Comparison of ENCODE assay signal across 26 cellular contexts in genomic region chr2:117859532-117859911, GRCh38. TPM values are rescaled to one million over a fixed set of nuclear protein-coding genes. Genes with fewer than 3 reads are reported as not detected.
DNase-seq lines count a peak whose midpoint lies in the region; ATAC-seq, FAIRE-seq and TF ChIP-seq lines count a peak whose summit lies in the region.
"Had no signal": no experiment of that assay in that cellular context is flagged by ENCODE, and none has a peak within 500 bp of the region (broad histone marks: within the 10 kb centered on the region; RNA-seq: fewer than 3 reads in every experiment).

No MANE protein-coding gene starts in this region.

- H3K36me3 ChIP-seq in endothelial cell of umbilical vein (ENCODE audit: control insufficient read depth in 2 of 2, extremely low read depth in 1 of 2, insufficient read depth in 2 of 2, low read length in 2 of 2) (no peaks in the 10 kb centered on the region), parathyroid adenoma (ENCODE audit: control insufficient read depth, insufficient read depth, low read length) (no peaks in the 10 kb centered on the region)
- H3K36me3 ChIP-seq: HAP-1 had no signal

- peak; percentile 11 for DNase-seq in activated gamma-delta T cell (lab: John Stamatoyannopoulos, UW)
- no peak for DNase-seq in activated gamma-delta T cell treated with Interleukin-2 at 50 U/mL for 16 hours
- DNase-seq in endothelial cell of umbilical vein (ENCODE audit: low read depth, low spot score), result no peak
- no peak for DNase-seq in activated CD4-positive, alpha-beta T cell treated with anti-CD3 and anti-CD28 coated beads for 1 hour
- DNase-seq in RWPE1 (ENCODE audit: low spot score), result no peak
- DNase-seq: 8988T; ACHN; Calu3; DMS153; DND-41; HFFc6; KG1; MM.1S; NCI-H1048; NCI-H1417; NCI-H1694; NCI-H2029 treated with DMSO at 0.1 percent for 48 hours; NCI-H446 treated with DMSO at 0.1 percent for 48 hours; NK-92 treated with Interleukin-12 subunit alpha and Interleukin-12 subunit beta, amount 100 ng/mL, for 24 hours; PC-3; SHP77 had no signal

- dilution Hi-C loops in endothelial cell of umbilical vein (cut with MboI; ENCODE audit: extremely low pct_ligation_motif_present, low sequenced_read_pairs), result no loop called here

- CTCF ChIA-PET in endothelial cell of umbilical vein (lab: Charles Lee), result no interaction called here
- CTCF ChIA-PET in RWPE1 (lab: Yijun Ruan, JAX), result no interaction called here

- H3K9me1 ChIP-seq in endothelial cell of umbilical vein (replicated peaks; ENCODE audit: control insufficient read depth, extremely low read depth, insufficient read depth, low read length), result no peaks in the 10 kb centered on the region

- no peaks in the 10 kb centered on the region for H3K79me2 ChIP-seq in endothelial cell of umbilical vein (ENCODE audit: control insufficient read depth, insufficient read depth, low read length)
- no peaks in the 10 kb centered on the region for H3K79me2 ChIP-seq in parathyroid adenoma

- no peak overlapping the region for H3K9ac ChIP-seq in endothelial cell of umbilical vein (replicated peaks; ENCODE audit: extremely low read depth, insufficient read depth, low read length)
- no peak overlapping the region for H3K9ac ChIP-seq in parathyroid adenoma
- H3K9ac ChIP-seq: GM23248 had no signal

- H3K9me3 ChIP-seq in endothelial cell of umbilical vein (replicated peaks; ENCODE audit: control insufficient read depth, insufficient read depth, low read length), result no peaks in the 10 kb centered on the region
- H3K9me3 ChIP-seq in parathyroid adenoma (ENCODE audit: control insufficient read depth, low read length), result no peaks in the 10 kb centered on the region
- H3K9me3 ChIP-seq: HAP-1 had no signal

- H3K27ac ChIP-seq in endothelial cell of umbilical vein (ENCODE audit: insufficient read depth, low read depth, low read length) (no peak overlapping the region), parathyroid adenoma (no peak overlapping the region), RWPE1 (no peak overlapping the region)
- H3K27ac ChIP-seq: GM23248 had no signal

- ATAC-seq in GM21723 (IDR thresholded peaks at IDR 0.05; ENCODE audit: unreplicated experiment) (no peak), GM18858 (IDR thresholded peaks at IDR 0.05; ENCODE audit: unreplicated experiment) (no peak)
- ATAC-seq: PC-3 had no signal

- TF ChIP-seq CTCF in endothelial cell of umbilical vein (IDR thresholded peaks at IDR 0.05; ENCODE audit: extremely low read depth in 1 of 2, insufficient read depth in 1 of 2, low read depth in 1 of 2, low read length in 2 of 2) (no peak), parathyroid adenoma (IDR thresholded peaks at IDR 0.05) (no peak), RWPE1 (conservative IDR thresholded peaks at IDR 0.05; ENCODE audit: low read depth) (no peak)

- H3K27me3 ChIP-seq in endothelial cell of umbilical vein (ENCODE audit: control insufficient read depth in 2 of 2, insufficient read depth in 2 of 2, low read length in 2 of 2) (peaks cover 7 to 12% of the 10 kb centered on the region in 2 experiments), parathyroid adenoma (ENCODE audit: control insufficient read depth, insufficient read depth, low read length) (no peaks in the 10 kb centered on the region)

- no peak for TF ChIP-seq POLR2A in endothelial cell of umbilical vein (IDR thresholded peaks at IDR 0.05; ENCODE audit: low read depth, low read length)

- H2AFZ ChIP-seq in endothelial cell of umbilical vein (ENCODE audit: low read depth, low read length), result no peak overlapping the region
- H2AFZ ChIP-seq in parathyroid adenoma, result no peak overlapping the region
- H2AFZ ChIP-seq: GM23248 had no signal

- no peak for FAIRE-seq in endothelial cell of umbilical vein (lab: Jason Lieb, UNC)

- H3K4me3 ChIP-seq in endothelial cell of umbilical vein (replicated peaks in 1 of 3; ENCODE audit: insufficient read depth in 1 of 3, low read depth in 1 of 3, low read length in 3 of 3) (no peak overlapping the region), parathyroid adenoma (ENCODE audit: low read depth, low read length) (peak overlapping the region; percentile 47)
- H3K4me3 ChIP-seq: HAP-1 had no signal

- POLR2A ChIA-PET in endothelial cell of umbilical vein (lab: Charles Lee), result no interaction called here
- POLR2A ChIA-PET in RWPE1 (lab: Yijun Ruan, JAX; ENCODE audit: low non-redundant PET), result no interaction called here

- no peaks in the 10 kb centered on the region for H4K20me1 ChIP-seq in endothelial cell of umbilical vein (replicated peaks; ENCODE audit: control insufficient read depth, extremely low read depth, insufficient read depth, low read length)

- BruUV-seq in endothelial cell of umbilical vein (replicated peaks; lab: Mats Ljungman, UMichigan), result no TSS peak

- intact Hi-C loops in endothelial cell of umbilical vein (cut with micrococcal nuclease), result loop anchor here (5.0 kb wide), 1 partner anchor 58 kb away; no protein-coding TSS in a partner anchor

- no peak overlapping the region for H3K4me2 ChIP-seq in endothelial cell of umbilical vein (ENCODE audit: insufficient read depth, low read length)
- H3K4me2 ChIP-seq in parathyroid adenoma (ENCODE audit: low read length), result peak overlapping the region; percentile 65

- H3K4me1 ChIP-seq in endothelial cell of umbilical vein (ENCODE audit: control insufficient read depth, extremely low read depth, insufficient read depth, low read length), result peaks cover 18% of the 10 kb centered on the region
- peaks cover 22% of the 10 kb centered on the region for H3K4me1 ChIP-seq in parathyroid adenoma
- H3K4me1 ChIP-seq: HAP-1 had no signal

TF ChIP-seq in endothelial cell of umbilical vein, 7 proteins besides CTCF, POLR2A, EP300 and RAD21:
- TF ChIP-seq MAX (IDR thresholded peaks at IDR 0.05; ENCODE audit: insufficient read depth, insufficient read length), result peak; percentile 9
- no peak for TF ChIP-seq EZH2 (IDR thresholded peaks at IDR 0.05; ENCODE audit: borderline replicate concordance, low read depth, low read length, severe bottlenecking)

RNA-seq across cellular contexts. Expression of gene DDX18, which starts 45.0 kb away (rescaled TPM):
- total RNA-seq in endothelial cell of umbilical vein, result 47.8 and 50.4 TPM in 2 replicates
- polyA plus RNA-seq in endothelial cell of umbilical vein, result 15.6 and 15.8 TPM in 2 replicates
- 19.5 and 22.7 TPM in 2 replicates for polyA plus RNA-seq in endothelial cell of umbilical vein (2011; cell fraction: cytosol; rRNA removed)
- 72.7 and 75.9 TPM in 2 replicates for polyA plus RNA-seq in endothelial cell of umbilical vein (2011; cell fraction: nucleus; rRNA removed)
- 51.3 and 60.8 TPM in 2 replicates for polyA plus RNA-seq in endothelial cell of umbilical vein (2012)
- polyA minus RNA-seq in endothelial cell of umbilical vein, result 43.5 and 60.9 TPM in 2 replicates
- polyA minus RNA-seq in endothelial cell of umbilical vein (2011; cell fraction: cytosol; rRNA and poly(A)+ RNA removed), result 16.1 TPM
- polyA minus RNA-seq in endothelial cell of umbilical vein (2011; cell fraction: nucleus; rRNA and poly(A)+ RNA removed), result 86.7 and 123 TPM in 2 replicates
